1 cellular context compared by ENCODE assay signal in the genomic region with DNA sequence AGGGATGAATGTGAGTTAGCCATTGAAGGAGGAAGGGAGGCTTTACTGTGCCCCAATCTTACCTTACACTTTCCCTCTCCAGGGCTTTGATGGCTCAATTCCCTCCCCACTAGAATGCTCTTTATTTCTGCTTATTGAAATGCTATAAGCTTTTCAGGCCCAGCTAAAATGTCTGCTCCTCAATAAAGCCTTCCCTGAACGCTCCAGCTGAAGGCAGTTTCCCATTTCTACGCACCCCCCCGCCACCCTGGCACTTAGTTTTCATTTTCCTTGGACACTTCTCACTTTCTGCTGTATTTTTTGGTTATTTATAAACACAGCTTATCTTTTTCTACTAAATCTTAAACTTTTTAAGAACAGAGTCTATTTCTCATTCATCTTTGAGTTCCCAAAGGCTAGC.
TF ChIP-seq lines count a peak whose summit lies in the region.

No MANE protein-coding gene starts in this region.

TF ChIP-seq in GM23338, 12 proteins besides CTCF, POLR2A, EP300 and RAD21 (continued from another document):
- TF ChIP-seq, protein P1, sequence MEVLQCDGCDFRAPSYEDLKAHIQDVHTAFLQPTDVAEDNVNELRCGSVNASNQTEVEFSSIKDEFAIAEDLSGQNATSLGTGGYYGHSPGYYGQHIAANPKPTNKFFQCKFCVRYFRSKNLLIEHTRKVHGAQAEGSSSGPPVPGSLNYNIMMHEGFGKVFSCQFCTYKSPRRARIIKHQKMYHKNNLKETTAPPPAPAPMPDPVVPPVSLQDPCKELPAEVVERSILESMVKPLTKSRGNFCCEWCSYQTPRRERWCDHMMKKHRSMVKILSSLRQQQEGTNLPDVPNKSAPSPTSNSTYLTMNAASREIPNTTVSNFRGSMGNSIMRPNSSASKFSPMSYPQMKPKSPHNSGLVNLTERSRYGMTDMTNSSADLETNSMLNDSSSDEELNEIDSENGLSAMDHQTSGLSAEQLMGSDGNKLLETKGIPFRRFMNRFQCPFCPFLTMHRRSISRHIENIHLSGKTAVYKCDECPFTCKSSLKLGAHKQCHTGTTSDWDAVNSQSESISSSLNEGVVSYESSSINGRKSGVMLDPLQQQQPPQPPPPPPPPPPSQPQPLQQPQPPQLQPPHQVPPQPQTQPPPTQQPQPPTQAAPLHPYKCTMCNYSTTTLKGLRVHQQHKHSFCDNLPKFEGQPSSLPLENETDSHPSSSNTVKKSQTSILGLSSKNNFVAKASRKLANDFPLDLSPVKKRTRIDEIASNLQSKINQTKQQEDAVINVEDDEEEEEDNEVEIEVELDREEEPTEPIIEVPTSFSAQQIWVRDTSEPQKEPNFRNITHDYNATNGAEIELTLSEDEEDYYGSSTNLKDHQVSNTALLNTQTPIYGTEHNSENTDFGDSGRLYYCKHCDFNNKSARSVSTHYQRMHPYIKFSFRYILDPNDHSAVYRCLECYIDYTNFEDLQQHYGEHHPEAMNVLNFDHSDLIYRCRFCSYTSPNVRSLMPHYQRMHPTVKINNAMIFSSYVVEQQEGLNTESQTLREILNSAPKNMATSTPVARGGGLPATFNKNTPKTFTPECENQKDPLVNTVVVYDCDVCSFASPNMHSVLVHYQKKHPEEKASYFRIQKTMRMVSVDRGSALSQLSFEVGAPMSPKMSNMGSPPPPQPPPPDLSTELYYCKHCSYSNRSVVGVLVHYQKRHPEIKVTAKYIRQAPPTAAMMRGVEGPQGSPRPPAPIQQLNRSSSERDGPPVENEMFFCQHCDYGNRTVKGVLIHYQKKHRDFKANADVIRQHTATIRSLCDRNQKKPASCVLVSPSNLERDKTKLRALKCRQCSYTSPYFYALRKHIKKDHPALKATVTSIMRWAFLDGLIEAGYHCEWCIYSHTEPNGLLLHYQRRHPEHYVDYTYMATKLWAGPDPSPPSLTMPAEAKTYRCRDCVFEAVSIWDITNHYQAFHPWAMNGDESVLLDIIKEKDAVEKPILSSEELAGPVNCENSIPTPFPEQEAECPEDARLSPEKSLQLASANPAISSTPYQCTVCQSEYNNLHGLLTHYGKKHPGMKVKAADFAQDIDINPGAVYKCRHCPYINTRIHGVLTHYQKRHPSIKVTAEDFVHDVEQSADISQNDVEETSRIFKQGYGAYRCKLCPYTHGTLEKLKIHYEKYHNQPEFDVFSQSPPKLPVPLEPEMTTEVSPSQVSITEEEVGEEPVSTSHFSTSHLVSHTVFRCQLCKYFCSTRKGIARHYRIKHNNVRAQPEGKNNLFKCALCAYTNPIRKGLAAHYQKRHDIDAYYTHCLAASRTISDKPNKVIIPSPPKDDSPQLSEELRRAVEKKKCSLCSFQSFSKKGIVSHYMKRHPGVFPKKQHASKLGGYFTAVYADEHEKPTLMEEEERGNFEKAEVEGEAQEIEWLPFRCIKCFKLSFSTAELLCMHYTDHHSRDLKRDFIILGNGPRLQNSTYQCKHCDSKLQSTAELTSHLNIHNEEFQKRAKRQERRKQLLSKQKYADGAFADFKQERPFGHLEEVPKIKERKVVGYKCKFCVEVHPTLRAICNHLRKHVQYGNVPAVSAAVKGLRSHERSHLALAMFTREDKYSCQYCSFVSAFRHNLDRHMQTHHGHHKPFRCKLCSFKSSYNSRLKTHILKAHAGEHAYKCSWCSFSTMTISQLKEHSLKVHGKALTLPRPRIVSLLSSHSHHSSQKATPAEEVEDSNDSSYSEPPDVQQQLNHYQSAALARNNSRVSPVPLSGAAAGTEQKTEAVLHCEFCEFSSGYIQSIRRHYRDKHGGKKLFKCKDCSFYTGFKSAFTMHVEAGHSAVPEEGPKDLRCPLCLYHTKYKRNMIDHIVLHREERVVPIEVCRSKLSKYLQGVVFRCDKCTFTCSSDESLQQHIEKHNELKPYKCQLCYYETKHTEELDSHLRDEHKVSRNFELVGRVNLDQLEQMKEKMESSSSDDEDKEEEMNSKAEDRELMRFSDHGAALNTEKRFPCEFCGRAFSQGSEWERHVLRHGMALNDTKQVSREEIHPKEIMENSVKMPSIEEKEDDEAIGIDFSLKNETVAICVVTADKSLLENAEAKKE (CRISPR knock-in tag; IDR thresholded peaks at IDR 0.05), result no peak
- TF ChIP-seq JUNB (IDR thresholded peaks at IDR 0.05; ENCODE audit: unreplicated experiment), result no peak
- TF ChIP-seq ZNF331 (CRISPR knock-in tag; IDR thresholded peaks at IDR 0.05; ENCODE audit: low read depth), result no peak
- TF ChIP-seq POLR2AphosphoS5 (IDR thresholded peaks at IDR 0.05; ENCODE audit: low read depth), result no peak
- TF ChIP-seq CREB1 (CRISPR knock-in tag; IDR thresholded peaks at IDR 0.05; ENCODE audit: low read depth), result no peak
